28 cellular contexts compared by ENCODE assay signal in genomic region chr16:17213974-17214373, GRCh38.
"Had no signal": no experiment of that assay in that cellular context is flagged by ENCODE, and none has a peak within 500 bp of the region (broad histone marks: within the 10 kb centered on the region; RNA-seq: fewer than 3 reads in every experiment).

No MANE protein-coding gene starts in this region.

- DNase-seq: activated CD4-positive, alpha-beta memory T cell treated with anti-CD3 and anti-CD28 coated beads for 36 hours; activated CD4-positive, alpha-beta T cell treated with anti-CD3 and anti-CD28 coated beads for 4 hours; activated CD4-positive, alpha-beta T cell treated with anti-CD3 and anti-CD28 coated beads, Interleukin-2, amount 50 U/mL, for 1 hour; activated effector memory CD4-positive, alpha-beta T cell treated with Interleukin-2 at 50 U/mL for 16 hours; activated naive CD4-positive, alpha-beta T cell treated with anti-CD3 and anti-CD28 coated beads, Interleukin-2, amount 10 ng/mL, durations not matched to agents 7 days and 5 days; activated T-cell treated with anti-CD3 and anti-CD28 coated beads, Interleukin-2, amount 50 U/mL, for 48 hours; body of pancreas; cerebellar nuclear complex; Karpas-422; KBM-7; MM.1S; MV-4-11; NCI-H1092; NCI-H1436 treated with DMSO at 0.1 percent for 48 hours; NCI-H1694 treated with DMSO at 0.1 percent for 48 hours; NCI-H2029; NCI-H345; NCI-H524 treated with DMSO at 0.1 percent for 48 hours; PC-9; SIG-M5 had no signal

- ATAC-seq: body of pancreas, Right ventricle myocardium inferior had no signal

- H3K27ac ChIP-seq: body of pancreas, breast epithelium, PC-9, RWPE1 had no signal

- H3K9me3 ChIP-seq: breast epithelium had no signal

- H3K36me3 ChIP-seq: breast epithelium had no signal

- H3K4me2 ChIP-seq: PC-9 had no signal

- H3K27ac Mint-ChIP-seq: activated CD4-positive, alpha-beta memory T cell treated with anti-CD3 and anti-CD28 coated beads for 36 hours; activated naive CD4-positive, alpha-beta T cell treated with anti-CD3 and anti-CD28 coated beads, Interleukin-2, amount 10 ng/mL, durations not matched to agents 7 days and 5 days; activated naive CD8-positive, alpha-beta T cell; T-helper 2 cell treated with Interferon-gamma antibody and Interleukin-4, amounts not matched to agents 5 μg/mL and 100 μg/mL, for 36 hours had no signal

- H3K27me3 Mint-ChIP-seq: activated CD4-positive, alpha-beta memory T cell treated with anti-CD3 and anti-CD28 coated beads for 36 hours; activated naive CD4-positive, alpha-beta T cell treated with anti-CD3 and anti-CD28 coated beads, Interleukin-2, amount 10 ng/mL, durations not matched to agents 7 days and 5 days; activated naive CD8-positive, alpha-beta T cell had no signal

- H2AFZ ChIP-seq: PC-9 had no signal

- H3K4me1 ChIP-seq: body of pancreas, breast epithelium had no signal

- FAIRE-seq: astrocyte, RCC 7860, TTC549 had no signal

- H3K27me3 ChIP-seq: body of pancreas, breast epithelium had no signal

- H3K4me3 Mint-ChIP-seq: activated CD4-positive, alpha-beta memory T cell treated with anti-CD3 and anti-CD28 coated beads for 36 hours; activated naive CD4-positive, alpha-beta T cell treated with anti-CD3 and anti-CD28 coated beads, Interleukin-2, amount 10 ng/mL, durations not matched to agents 7 days and 5 days; activated naive CD8-positive, alpha-beta T cell; T-helper 2 cell treated with Interferon-gamma antibody and Interleukin-4, amounts not matched to agents 5 μg/mL and 100 μg/mL, for 36 hours had no signal

- H3K4me3 ChIP-seq: body of pancreas, breast epithelium, PC-9 had no signal
